In the genomic region with DNA sequence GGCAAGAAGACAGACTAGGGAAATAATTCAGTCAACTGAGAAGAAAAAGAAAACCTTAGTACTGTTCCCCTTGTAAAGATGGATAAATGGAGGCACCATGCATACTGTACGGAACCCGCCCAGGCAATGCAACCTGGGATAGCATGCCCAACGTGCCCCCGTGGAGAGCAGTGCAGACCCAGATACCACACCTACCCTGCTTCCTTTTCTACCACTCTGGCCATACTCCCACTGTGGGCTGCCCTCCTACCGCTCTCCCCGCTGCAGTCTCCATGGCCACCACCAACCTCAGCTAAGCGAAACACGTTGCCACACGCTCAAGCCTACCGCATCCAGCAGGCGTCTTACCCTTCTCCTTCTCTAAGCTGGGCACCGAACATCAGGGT, we compare ENCODE assay signal across 1 cellular context.
TF ChIP-seq lines count a peak whose summit lies in the region.

No MANE protein-coding gene starts in this region.

TF ChIP-seq in K562, 482 proteins besides CTCF, POLR2A, EP300 and RAD21 (continued from another document and continues in another):
- TF ChIP-seq, protein P1, sequence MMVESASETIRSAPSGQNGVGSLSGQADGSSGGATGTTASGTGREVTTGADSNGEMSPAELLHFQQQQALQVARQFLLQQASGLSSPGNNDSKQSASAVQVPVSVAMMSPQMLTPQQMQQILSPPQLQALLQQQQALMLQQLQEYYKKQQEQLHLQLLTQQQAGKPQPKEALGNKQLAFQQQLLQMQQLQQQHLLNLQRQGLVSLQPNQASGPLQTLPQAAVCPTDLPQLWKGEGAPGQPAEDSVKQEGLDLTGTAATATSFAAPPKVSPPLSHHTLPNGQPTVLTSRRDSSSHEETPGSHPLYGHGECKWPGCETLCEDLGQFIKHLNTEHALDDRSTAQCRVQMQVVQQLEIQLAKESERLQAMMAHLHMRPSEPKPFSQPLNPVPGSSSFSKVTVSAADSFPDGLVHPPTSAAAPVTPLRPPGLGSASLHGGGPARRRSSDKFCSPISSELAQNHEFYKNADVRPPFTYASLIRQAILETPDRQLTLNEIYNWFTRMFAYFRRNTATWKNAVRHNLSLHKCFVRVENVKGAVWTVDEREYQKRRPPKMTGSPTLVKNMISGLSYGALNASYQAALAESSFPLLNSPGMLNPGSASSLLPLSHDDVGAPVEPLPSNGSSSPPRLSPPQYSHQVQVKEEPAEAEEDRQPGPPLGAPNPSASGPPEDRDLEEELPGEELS (CRISPR knock-in tag; IDR thresholded peaks at IDR 0.05; ENCODE audit: borderline replicate concordance), result peak; percentile 71; the same call in 1 of the 2 replicates
- TF ChIP-seq KDM5B (IDR thresholded peaks at IDR 0.05; ENCODE audit: insufficient replicate concordance, low read depth, low read length), result peak; percentile 36
- TF ChIP-seq POLR2G (IDR thresholded peaks at IDR 0.05; ENCODE audit: low read depth, low read length), result peak; percentile 85
- no peak for TF ChIP-seq ZNF146 (CRISPR knock-in tag; IDR thresholded peaks at IDR 0.05; ENCODE audit: unreplicated experiment)
- 0 out of 2 replicates have a peak, but pooled peaks have one; percentile 25 for TF ChIP-seq EZH2 (IDR thresholded peaks at IDR 0.05; ENCODE audit: borderline replicate concordance, low read depth, low read length)
- TF ChIP-seq MTA1 (IDR thresholded peaks at IDR 0.05; ENCODE audit: borderline replicate concordance), result no peak
- no peak for TF ChIP-seq NFATC3 (IDR thresholded peaks at IDR 0.05)
- peak in 1 of 3 experiments; percentile 62 for TF ChIP-seq YY1 (IDR thresholded peaks at IDR 0.05; ENCODE audit: borderline replicate concordance in 1 of 3, control insufficient read depth in 1 of 3, extremely low read depth in 1 of 3, insufficient read depth in 3 of 3, insufficient read length in 1 of 3, insufficient replicate concordance in 2 of 3, low read depth in 1 of 3, low read length in 2 of 3)
- TF ChIP-seq TAL1 (IDR thresholded peaks at IDR 0.05), result no peak
- no peak for TF ChIP-seq ASH1L (IDR thresholded peaks at IDR 0.05; ENCODE audit: borderline replicate concordance, low read depth, partially characterized antibody)
- TF ChIP-seq FOXP1 (CRISPR knock-in tag; IDR thresholded peaks at IDR 0.05), result no peak
- no peak for TF ChIP-seq KDM4B (IDR thresholded peaks at IDR 0.05; ENCODE audit: borderline replicate concordance in 2 of 2, low read depth in 1 of 2)
- TF ChIP-seq RBM39 (optimal IDR thresholded peaks at IDR 0.05; ENCODE audit: low read depth, low read length), result no peak
- TF ChIP-seq ZNF57 (CRISPR knock-in tag; IDR thresholded peaks at IDR 0.05), result peak; percentile 69; the same call in 1 of the 2 replicates
- TF ChIP-seq, protein P2, sequence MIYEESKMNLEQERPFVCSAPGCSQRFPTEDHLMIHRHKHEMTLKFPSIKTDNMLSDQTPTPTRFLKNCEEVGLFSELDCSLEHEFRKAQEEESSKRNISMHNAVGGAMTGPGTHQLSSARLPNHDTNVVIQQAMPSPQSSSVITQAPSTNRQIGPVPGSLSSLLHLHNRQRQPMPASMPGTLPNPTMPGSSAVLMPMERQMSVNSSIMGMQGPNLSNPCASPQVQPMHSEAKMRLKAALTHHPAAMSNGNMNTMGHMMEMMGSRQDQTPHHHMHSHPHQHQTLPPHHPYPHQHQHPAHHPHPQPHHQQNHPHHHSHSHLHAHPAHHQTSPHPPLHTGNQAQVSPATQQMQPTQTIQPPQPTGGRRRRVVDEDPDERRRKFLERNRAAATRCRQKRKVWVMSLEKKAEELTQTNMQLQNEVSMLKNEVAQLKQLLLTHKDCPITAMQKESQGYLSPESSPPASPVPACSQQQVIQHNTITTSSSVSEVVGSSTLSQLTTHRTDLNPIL (CRISPR knock-in tag; IDR thresholded peaks at IDR 0.05), result peak; percentile 90; the same call in 1 of the 2 replicates
- TF ChIP-seq TARDBP (IDR thresholded peaks at IDR 0.05), result peak; percentile 33; the same call in 1 of the 2 replicates
- TF ChIP-seq FIP1L1 (IDR thresholded peaks at IDR 0.05; ENCODE audit: low read depth, low read length, poor library complexity, severe bottlenecking), result no peak
- TF ChIP-seq, protein P3, sequence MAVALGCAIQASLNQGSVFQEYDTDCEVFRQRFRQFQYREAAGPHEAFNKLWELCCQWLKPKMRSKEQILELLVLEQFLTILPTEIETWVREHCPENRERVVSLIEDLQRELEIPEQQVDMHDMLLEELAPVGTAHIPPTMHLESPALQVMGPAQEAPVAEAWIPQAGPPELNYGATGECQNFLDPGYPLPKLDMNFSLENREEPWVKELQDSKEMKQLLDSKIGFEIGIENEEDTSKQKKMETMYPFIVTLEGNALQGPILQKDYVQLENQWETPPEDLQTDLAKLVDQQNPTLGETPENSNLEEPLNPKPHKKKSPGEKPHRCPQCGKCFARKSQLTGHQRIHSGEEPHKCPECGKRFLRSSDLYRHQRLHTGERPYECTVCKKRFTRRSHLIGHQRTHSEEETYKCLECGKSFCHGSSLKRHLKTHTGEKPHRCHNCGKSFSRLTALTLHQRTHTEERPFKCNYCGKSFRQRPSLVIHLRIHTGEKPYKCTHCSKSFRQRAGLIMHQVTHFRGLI (CRISPR knock-in tag; IDR thresholded peaks at IDR 0.05), result peak; percentile 9; the same call in 1 of the 2 replicates
- TF ChIP-seq, protein P4, sequence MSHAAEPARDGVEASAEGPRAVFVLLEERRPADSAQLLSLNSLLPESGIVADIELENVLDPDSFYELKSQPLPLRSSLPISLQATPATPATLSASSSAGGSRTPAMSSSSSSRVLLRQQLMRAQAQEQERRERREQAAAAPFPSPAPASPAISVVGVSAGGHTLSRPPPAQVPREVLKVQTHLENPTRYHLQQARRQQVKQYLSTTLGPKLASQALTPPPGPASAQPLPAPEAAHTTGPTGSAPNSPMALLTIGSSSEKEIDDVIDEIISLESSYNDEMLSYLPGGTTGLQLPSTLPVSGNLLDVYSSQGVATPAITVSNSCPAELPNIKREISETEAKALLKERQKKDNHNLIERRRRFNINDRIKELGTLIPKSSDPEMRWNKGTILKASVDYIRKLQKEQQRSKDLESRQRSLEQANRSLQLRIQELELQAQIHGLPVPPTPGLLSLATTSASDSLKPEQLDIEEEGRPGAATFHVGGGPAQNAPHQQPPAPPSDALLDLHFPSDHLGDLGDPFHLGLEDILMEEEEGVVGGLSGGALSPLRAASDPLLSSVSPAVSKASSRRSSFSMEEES (CRISPR knock-in tag; IDR thresholded peaks at IDR 0.05), result no peak
- TF ChIP-seq FUS (optimal IDR thresholded peaks at IDR 0.05; ENCODE audit: low read depth, low read length), result no peak
- TF ChIP-seq EHMT2 (IDR thresholded peaks at IDR 0.05), result no peak
- TF ChIP-seq, protein P5, sequence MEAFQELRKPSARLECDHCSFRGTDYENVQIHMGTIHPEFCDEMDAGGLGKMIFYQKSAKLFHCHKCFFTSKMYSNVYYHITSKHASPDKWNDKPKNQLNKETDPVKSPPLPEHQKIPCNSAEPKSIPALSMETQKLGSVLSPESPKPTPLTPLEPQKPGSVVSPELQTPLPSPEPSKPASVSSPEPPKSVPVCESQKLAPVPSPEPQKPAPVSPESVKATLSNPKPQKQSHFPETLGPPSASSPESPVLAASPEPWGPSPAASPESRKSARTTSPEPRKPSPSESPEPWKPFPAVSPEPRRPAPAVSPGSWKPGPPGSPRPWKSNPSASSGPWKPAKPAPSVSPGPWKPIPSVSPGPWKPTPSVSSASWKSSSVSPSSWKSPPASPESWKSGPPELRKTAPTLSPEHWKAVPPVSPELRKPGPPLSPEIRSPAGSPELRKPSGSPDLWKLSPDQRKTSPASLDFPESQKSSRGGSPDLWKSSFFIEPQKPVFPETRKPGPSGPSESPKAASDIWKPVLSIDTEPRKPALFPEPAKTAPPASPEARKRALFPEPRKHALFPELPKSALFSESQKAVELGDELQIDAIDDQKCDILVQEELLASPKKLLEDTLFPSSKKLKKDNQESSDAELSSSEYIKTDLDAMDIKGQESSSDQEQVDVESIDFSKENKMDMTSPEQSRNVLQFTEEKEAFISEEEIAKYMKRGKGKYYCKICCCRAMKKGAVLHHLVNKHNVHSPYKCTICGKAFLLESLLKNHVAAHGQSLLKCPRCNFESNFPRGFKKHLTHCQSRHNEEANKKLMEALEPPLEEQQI (IDR thresholded peaks at IDR 0.05), result no peak
- no peak for TF ChIP-seq JUND (IDR thresholded peaks at IDR 0.05; ENCODE audit: borderline replicate concordance, low read depth, low read length)
- TF ChIP-seq JUND (tag; IDR thresholded peaks at IDR 0.05; ENCODE audit: borderline replicate concordance, low read depth, low read length), result no peak; the same call in 2 of the 3 replicates
- no peak for TF ChIP-seq NEUROD1 (IDR thresholded peaks at IDR 0.05; ENCODE audit: borderline replicate concordance, low read depth, low read length, partially characterized antibody)
- peak; percentile 90; the same call in 1 of the 2 replicates for TF ChIP-seq BCOR (IDR thresholded peaks at IDR 0.05)
- TF ChIP-seq NCOA1 (IDR thresholded peaks at IDR 0.05; ENCODE audit: low read depth), result no peak
- TF ChIP-seq GATAD2A (IDR thresholded peaks at IDR 0.05), result no peak
- peak; percentile 87; the same call in 1 of the 2 replicates for TF ChIP-seq CBFB (CRISPR knock-in tag; IDR thresholded peaks at IDR 0.05)
- TF ChIP-seq, protein P6, sequence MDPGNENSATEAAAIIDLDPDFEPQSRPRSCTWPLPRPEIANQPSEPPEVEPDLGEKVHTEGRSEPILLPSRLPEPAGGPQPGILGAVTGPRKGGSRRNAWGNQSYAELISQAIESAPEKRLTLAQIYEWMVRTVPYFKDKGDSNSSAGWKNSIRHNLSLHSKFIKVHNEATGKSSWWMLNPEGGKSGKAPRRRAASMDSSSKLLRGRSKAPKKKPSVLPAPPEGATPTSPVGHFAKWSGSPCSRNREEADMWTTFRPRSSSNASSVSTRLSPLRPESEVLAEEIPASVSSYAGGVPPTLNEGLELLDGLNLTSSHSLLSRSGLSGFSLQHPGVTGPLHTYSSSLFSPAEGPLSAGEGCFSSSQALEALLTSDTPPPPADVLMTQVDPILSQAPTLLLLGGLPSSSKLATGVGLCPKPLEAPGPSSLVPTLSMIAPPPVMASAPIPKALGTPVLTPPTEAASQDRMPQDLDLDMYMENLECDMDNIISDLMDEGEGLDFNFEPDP (CRISPR knock-in tag; IDR thresholded peaks at IDR 0.05), result peak; percentile 89
- no peak for TF ChIP-seq ARID1B (IDR thresholded peaks at IDR 0.05)
- TF ChIP-seq JUN (IDR thresholded peaks at IDR 0.05; ENCODE audit: borderline replicate concordance, low read depth, low read length), result no peak
- TF ChIP-seq JUN (CRISPR knock-in tag; IDR thresholded peaks at IDR 0.05; ENCODE audit: borderline replicate concordance), result no peak
- no peak for TF ChIP-seq L3MBTL2 (IDR thresholded peaks at IDR 0.05)
- TF ChIP-seq ZNF589 (CRISPR knock-in tag; IDR thresholded peaks at IDR 0.05; ENCODE audit: low read depth), result no peak
- no peak for TF ChIP-seq ZNF239 (CRISPR knock-in tag; IDR thresholded peaks at IDR 0.05)
- 0 out of 2 replicates have a peak, but pooled peaks have one; percentile 27 for TF ChIP-seq ZNF764 (CRISPR knock-in tag; IDR thresholded peaks at IDR 0.05; ENCODE audit: low read depth)
- TF ChIP-seq LARP7 (IDR thresholded peaks at IDR 0.05), result 0 out of 2 replicates have a peak, but pooled peaks have one; percentile 78
- no peak for TF ChIP-seq SMAD2 (IDR thresholded peaks at IDR 0.05; ENCODE audit: low read depth, low read length)
- TF ChIP-seq, protein P7, sequence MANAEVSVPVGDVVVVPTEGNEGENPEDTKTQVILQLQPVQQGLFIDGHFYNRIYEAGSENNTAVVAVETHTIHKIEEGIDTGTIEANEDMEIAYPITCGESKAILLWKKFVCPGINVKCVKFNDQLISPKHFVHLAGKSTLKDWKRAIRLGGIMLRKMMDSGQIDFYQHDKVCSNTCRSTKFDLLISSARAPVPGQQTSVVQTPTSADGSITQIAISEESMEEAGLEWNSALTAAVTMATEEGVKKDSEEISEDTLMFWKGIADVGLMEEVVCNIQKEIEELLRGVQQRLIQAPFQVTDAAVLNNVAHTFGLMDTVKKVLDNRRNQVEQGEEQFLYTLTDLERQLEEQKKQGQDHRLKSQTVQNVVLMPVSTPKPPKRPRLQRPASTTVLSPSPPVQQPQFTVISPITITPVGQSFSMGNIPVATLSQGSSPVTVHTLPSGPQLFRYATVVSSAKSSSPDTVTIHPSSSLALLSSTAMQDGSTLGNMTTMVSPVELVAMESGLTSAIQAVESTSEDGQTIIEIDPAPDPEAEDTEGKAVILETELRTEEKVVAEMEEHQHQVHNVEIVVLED (CRISPR knock-in tag; IDR thresholded peaks at IDR 0.05), result no peak
- TF ChIP-seq, protein P8, sequence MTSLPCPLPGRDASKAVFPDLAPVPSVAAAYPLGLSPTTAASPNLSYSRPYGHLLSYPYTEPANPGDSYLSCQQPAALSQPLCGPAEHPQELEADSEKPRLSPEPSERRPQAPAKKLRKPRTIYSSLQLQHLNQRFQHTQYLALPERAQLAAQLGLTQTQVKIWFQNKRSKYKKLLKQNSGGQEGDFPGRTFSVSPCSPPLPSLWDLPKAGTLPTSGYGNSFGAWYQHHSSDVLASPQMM (CRISPR knock-in tag; IDR thresholded peaks at IDR 0.05), result 0 out of 2 replicates have a peak, but pooled peaks have one; percentile 11
- no peak for TF ChIP-seq SOX6 (IDR thresholded peaks at IDR 0.05)
- TF ChIP-seq, protein P9, sequence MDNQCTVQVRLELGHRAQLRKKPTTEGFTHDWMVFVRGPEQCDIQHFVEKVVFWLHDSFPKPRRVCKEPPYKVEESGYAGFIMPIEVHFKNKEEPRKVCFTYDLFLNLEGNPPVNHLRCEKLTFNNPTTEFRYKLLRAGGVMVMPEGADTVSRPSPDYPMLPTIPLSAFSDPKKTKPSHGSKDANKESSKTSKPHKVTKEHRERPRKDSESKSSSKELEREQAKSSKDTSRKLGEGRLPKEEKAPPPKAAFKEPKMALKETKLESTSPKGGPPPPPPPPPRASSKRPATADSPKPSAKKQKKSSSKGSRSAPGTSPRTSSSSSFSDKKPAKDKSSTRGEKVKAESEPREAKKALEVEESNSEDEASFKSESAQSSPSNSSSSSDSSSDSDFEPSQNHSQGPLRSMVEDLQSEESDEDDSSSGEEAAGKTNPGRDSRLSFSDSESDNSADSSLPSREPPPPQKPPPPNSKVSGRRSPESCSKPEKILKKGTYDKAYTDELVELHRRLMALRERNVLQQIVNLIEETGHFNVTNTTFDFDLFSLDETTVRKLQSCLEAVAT (IDR thresholded peaks at IDR 0.05), result peak; percentile 65 to 89; a peak in 3 of 4 replicates
- no peak for TF ChIP-seq SAP30 (IDR thresholded peaks at IDR 0.05; ENCODE audit: borderline replicate concordance, insufficient read depth, low read depth, low read length, poor library complexity, severe bottlenecking)
- TF ChIP-seq PHF21A (IDR thresholded peaks at IDR 0.05; ENCODE audit: borderline replicate concordance, low read depth), result no peak
- no peak for TF ChIP-seq MEIS2 (IDR thresholded peaks at IDR 0.05; ENCODE audit: partially characterized antibody)
- TF ChIP-seq PYGO2 (tag; IDR thresholded peaks at IDR 0.05), result no peak
- TF ChIP-seq ZNF23 (CRISPR knock-in tag; IDR thresholded peaks at IDR 0.05), result peak; percentile 57; the same call in 1 of the 2 replicates
- peak; percentile 82; the same call in 1 of the 2 replicates for TF ChIP-seq ZNF224 (CRISPR knock-in tag; IDR thresholded peaks at IDR 0.05)
